Comparison of ENCODE assay signal across 13 cellular contexts in genomic region chr2:215692387-215693079, GRCh38.
DNase-seq lines count a peak whose midpoint lies in the region; ATAC-seq and TF ChIP-seq lines count a peak whose summit lies in the region.
"Had no signal": no experiment of that assay in that cellular context is flagged by ENCODE, and none has a peak within 500 bp of the region (broad histone marks: within the 10 kb centered on the region; RNA-seq: fewer than 3 reads in every experiment).

No MANE protein-coding gene starts in this region.

- H3K27ac Mint-ChIP-seq in CD4-positive, alpha-beta T cell = no peak overlapping the region
- H3K27ac Mint-ChIP-seq: stimulated activated memory B cell treated with anti-CD40 and anti-IgM and Interleukin-4, amounts not matched to agents 10 μg/mL and 1 μg/mL and 100 μg/mL, for 72 hours had no signal

- POLR2A ChIA-PET in CD4-positive, alpha-beta T cell (lab: Charles Lee) = no interaction called here

- intact Hi-C loops in lower leg skin (cut with DNase I; ENCODE audit: low total_unique reads) = no loop called here
- intact Hi-C loops in CD4-positive, alpha-beta T cell (cut with DNase I, micrococcal nuclease) = no loop called here

- H3K36me3 Mint-ChIP-seq in CD4-positive, alpha-beta T cell (ENCODE audit: low read depth) = no peaks in the 10 kb centered on the region
- H3K36me3 Mint-ChIP-seq: stimulated activated memory B cell treated with anti-CD40 and anti-IgM and Interleukin-4, amounts not matched to agents 10 μg/mL and 1 μg/mL and 100 μg/mL, for 72 hours had no signal

- H3K9me3 Mint-ChIP-seq in CD4-positive, alpha-beta T cell = no peaks in the 10 kb centered on the region
- H3K9me3 Mint-ChIP-seq: stimulated activated memory B cell treated with anti-CD40 and anti-IgM and Interleukin-4, amounts not matched to agents 10 μg/mL and 1 μg/mL and 100 μg/mL, for 72 hours had no signal

- H3K4me1 ChIP-seq in stomach smooth muscle (ENCODE audit: control insufficient read depth, insufficient read depth, low read length) = no peaks in the 10 kb centered on the region

- H3K4me3 ChIP-seq in brain microvascular endothelial cell (ENCODE audit: low read depth, low read length) (no peak overlapping the region), stomach smooth muscle (ENCODE audit: low read length in 2 of 2) (no peak overlapping the region), lower leg skin (ENCODE audit: low read depth, poor library complexity, severe bottlenecking) (no peak overlapping the region)
- H3K4me3 ChIP-seq: BLaER1 treated with 17β-estradiol and CSF1 and Interleukin-3, amounts not matched to agents 10 nM and 100 nM had no signal

- H3K9me3 ChIP-seq in stomach smooth muscle (ENCODE audit: control insufficient read depth in 2 of 2, low read length in 2 of 2) = no peaks in the 10 kb centered on the region
- H3K9me3 ChIP-seq in CD4-positive, alpha-beta T cell (ENCODE audit: control insufficient read depth, low read length) = no peaks in the 10 kb centered on the region

- DNase-seq in HCEC 1CT = peak; percentile 87
- peak; percentile 47 for DNase-seq in brain microvascular endothelial cell
- peak; percentile 47 for DNase-seq in kidney tubule cell (ENCODE audit: low spot score)
- DNase-seq in activated CD4-positive, CD25-positive, alpha-beta regulatory T cell treated with anti-CD3 and anti-CD28 coated beads, Interleukin-2, amount 50 U/mL, for 72 hours = no peak
- no peak for DNase-seq in lower leg skin (ENCODE audit: low spot score in 2 of 2)
- DNase-seq in NCI-H2081 treated with DMSO at 0.1 percent for 48 hours (lab: John Stamatoyannopoulos, UW) = no peak
- no peak for DNase-seq in CD4-positive, alpha-beta T cell
- DNase-seq: activated CD4-positive, alpha-beta T cell treated with anti-CD3 and anti-CD28 coated beads, Interleukin-2, amount 50 U/mL, for 48 hours; GOT3; stimulated activated CD4-positive, alpha-beta T cell treated with anti-CD3 and anti-CD28 coated beads, Interleukin-4, amount 100 ng/mL, for 24 hours had no signal

- peak overlapping the region; percentile 97 for H3K27ac ChIP-seq in brain microvascular endothelial cell
- H3K27ac ChIP-seq in stomach smooth muscle (ENCODE audit: low read length) = peak overlapping the region; percentile 77
- H3K27ac ChIP-seq in CD4-positive, alpha-beta T cell (ENCODE audit: low read depth, low read length) = no peak overlapping the region

- CTCF ChIA-PET in CD4-positive, alpha-beta T cell (lab: Charles Lee) = no interaction called here

- 83 to 87% methylated on average over 1 of the region's 1 CpG for WGBS in lower leg skin, 2 donors

- no peaks in the 10 kb centered on the region for H3K27me3 ChIP-seq in brain microvascular endothelial cell (replicated peaks)
- no peaks in the 10 kb centered on the region for H3K27me3 ChIP-seq in stomach smooth muscle (ENCODE audit: control insufficient read depth in 1 of 2, insufficient read depth in 2 of 2, low read length in 2 of 2)
- no peaks in the 10 kb centered on the region for H3K27me3 ChIP-seq in CD4-positive, alpha-beta T cell (ENCODE audit: control insufficient read depth, insufficient read depth, low read length)
- H3K27me3 ChIP-seq: BLaER1 treated with 17β-estradiol and CSF1 and Interleukin-3, amounts not matched to agents 10 nM and 100 nM had no signal

- no peak overlapping the region for H3K9ac ChIP-seq in stomach smooth muscle (ENCODE audit: low read length in 2 of 2)
- H3K9ac ChIP-seq: BLaER1 treated with 17β-estradiol and CSF1 and Interleukin-3, amounts not matched to agents 10 nM and 100 nM had no signal

- in situ Hi-C loops in brain microvascular endothelial cell (cut with HindIII; ENCODE audit: low pct_ligation_motif_present, low sequenced_read_pairs) = no loop called here

- TF ChIP-seq CTCF in brain microvascular endothelial cell (IDR thresholded peaks at IDR 0.05; ENCODE audit: low read depth, low read length, missing control alignments) (no peak), lower leg skin (IDR thresholded peaks at IDR 0.05) (no peak)
- no peak for TF ChIP-seq CTCF in CD4-positive, alpha-beta T cell (IDR thresholded peaks at IDR 0.05)

- H3K4me3 Mint-ChIP-seq in CD4-positive, alpha-beta T cell = no peak overlapping the region
- H3K4me3 Mint-ChIP-seq: stimulated activated memory B cell treated with anti-CD40 and anti-IgM and Interleukin-4, amounts not matched to agents 10 μg/mL and 1 μg/mL and 100 μg/mL, for 72 hours had no signal

- TF ChIP-seq POLR2A in lower leg skin (IDR thresholded peaks at IDR 0.05) = no peak

- H3K27me3 Mint-ChIP-seq in CD4-positive, alpha-beta T cell = peaks cover 6% of the 10 kb centered on the region

- no peak for ATAC-seq in CD4-positive, alpha-beta T cell (ENCODE audit: poor library complexity)
- ATAC-seq: stimulated activated memory B cell treated with anti-CD40 and anti-IgM and Interleukin-4, amounts not matched to agents 10 μg/mL and 1 μg/mL and 100 μg/mL, for 72 hours had no signal

- H3K4me1 Mint-ChIP-seq in CD4-positive, alpha-beta T cell (ENCODE audit: low read depth) = no peaks in the 10 kb centered on the region
- H3K4me1 Mint-ChIP-seq: stimulated activated memory B cell treated with anti-CD40 and anti-IgM and Interleukin-4, amounts not matched to agents 10 μg/mL and 1 μg/mL and 100 μg/mL, for 72 hours had no signal

- H3K36me3 ChIP-seq in brain microvascular endothelial cell (replicated peaks) = no peaks in the 10 kb centered on the region
- H3K36me3 ChIP-seq in stomach smooth muscle (ENCODE audit: control insufficient read depth in 2 of 2, insufficient read depth in 2 of 2, low read length in 2 of 2) = no peaks in the 10 kb centered on the region
- H3K36me3 ChIP-seq: BLaER1 treated with 17β-estradiol and CSF1 and Interleukin-3, amounts not matched to agents 10 nM and 100 nM had no signal

Comparison
In these comparisons a context has a peak if more than half of its experiments do, and no peak if none do; other contexts are left out.
1. DNase-seq: peak in HCEC 1CT (single experiment), brain microvascular endothelial cell (single experiment) and kidney tubule cell (single experiment); none in activated CD4-positive, CD25-positive, alpha-beta regulatory T cell treated with anti-CD3 and anti-CD28 coated beads, Interleukin-2, amount 50 U/mL, for 72 hours (single experiment), lower leg skin (0 of 2), NCI-H2081 treated with DMSO at 0.1 percent for 48 hours (single experiment) and CD4-positive, alpha-beta T cell (0 of 10).